In the genomic region with DNA sequence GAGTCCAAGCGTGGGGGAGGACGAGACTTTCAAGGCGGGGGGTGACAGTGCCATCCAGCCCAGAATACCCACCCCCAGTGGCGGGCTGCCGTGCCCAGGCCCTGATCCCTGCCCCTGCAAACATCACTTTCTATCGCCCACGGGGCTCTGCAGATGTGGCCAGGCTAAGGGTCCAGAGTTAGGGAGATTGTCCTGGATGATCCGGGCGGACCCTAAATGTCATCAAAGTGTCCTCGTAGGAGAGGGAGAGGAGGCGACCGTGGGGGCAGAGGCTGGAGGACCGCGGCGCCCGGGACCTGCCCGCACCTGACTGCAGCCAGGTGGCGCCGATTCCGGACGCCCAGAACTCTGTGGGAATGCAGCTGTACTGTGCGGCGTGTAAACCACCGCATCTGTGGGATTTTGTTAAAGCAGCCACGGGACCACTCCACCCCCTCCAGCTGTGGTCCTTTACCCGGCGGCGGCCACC, we compare ENCODE assay signal across 8 cellular contexts. TPM values are rescaled to one million over a fixed set of nuclear protein-coding genes. Genes with fewer than 3 reads are reported as not detected.
DNase-seq lines count a peak whose midpoint lies in the region; ATAC-seq and TF ChIP-seq lines count a peak whose summit lies in the region.

No MANE protein-coding gene starts in this region.

- peak overlapping the region; percentile 45 to 86 (median 67) for H3K4me3 ChIP-seq in dorsolateral prefrontal cortex
- peak overlapping the region; percentile 72 to 80 for H3K4me3 ChIP-seq in muscle layer of colon (ENCODE audit: low read depth in 1 of 2, low read length in 2 of 2)

- peak in 17 of 56 donors; percentile 6 to 54 (median 23) for TF ChIP-seq CTCF in dorsolateral prefrontal cortex (IDR thresholded peaks at IDR 0.05 in 54 of 56, conservative IDR thresholded peaks at IDR 0.05 in 2 of 56; ENCODE audit: low read depth in 1 of 56, partially characterized antibody in 56 of 56)

- H3K9me3 ChIP-seq in muscle layer of colon (ENCODE audit: low read length), result no peaks in the 10 kb centered on the region

- no peak overlapping the region for H3K9ac ChIP-seq in muscle layer of colon (ENCODE audit: low read length)

- H3K27me3 ChIP-seq in dorsolateral prefrontal cortex (peaks cover 0 to 45% (median 16%) of the 10 kb centered on the region in 45 donors), muscle layer of colon (ENCODE audit: control insufficient read depth in 1 of 2, insufficient read depth in 2 of 2, low read length in 2 of 2) (peaks cover 5 to 8% of the 10 kb centered on the region in 2 donors)

- no peaks in the 10 kb centered on the region for H3K36me3 ChIP-seq in muscle layer of colon (ENCODE audit: insufficient read depth, low read length)

- intact Hi-C loops in Right ventricle myocardium superior (cut with DNase I), result loop anchor here (5.0 kb wide), 1 partner anchor 34 kb away; a partner anchor contains a TSS
- intact Hi-C loops in Right ventricle myocardium inferior (cut with DNase I), result loop anchor here (5.0 kb wide), 1 partner anchor 46 kb away; no protein-coding TSS in a partner anchor
- intact Hi-C loops in dorsolateral prefrontal cortex (cut with DNase I), result loop anchor here in 1 of 2 donors (5.0 kb wide), 2 partner anchors 34 to 36 kb away; a partner anchor contains a TSS

- no peak for DNase-seq in Right ventricle myocardium superior
- DNase-seq in Right ventricle myocardium inferior (ENCODE audit: missing footprints), result no peak
- peak; percentile 21 for DNase-seq in MV-4-11 (lab: John Stamatoyannopoulos, UW)
- DNase-seq in dorsolateral prefrontal cortex, result peak in 1 of 10 donors; percentile 31
- DNase-seq in HUDEP-2 (lab: John Stamatoyannopoulos, UW; ENCODE audit: unreplicated experiment in 76 of 76), result no peak
- no peak for DNase-seq in H4 (ENCODE audit: low spot score)
- DNase-seq in foreskin melanocyte, result no peak

- ATAC-seq in Right ventricle myocardium superior (ENCODE audit: poor library complexity) (peak; percentile 38), Right ventricle myocardium inferior (no peak)

- peak overlapping the region in 27 of 59 donors; percentile 38 to 93 (median 79) for H3K27ac ChIP-seq in dorsolateral prefrontal cortex
- peak overlapping the region; percentile 92 for H3K27ac ChIP-seq in muscle layer of colon (ENCODE audit: low read depth, low read length)

- peaks cover 6% of the 10 kb centered on the region for H3K4me1 ChIP-seq in muscle layer of colon (ENCODE audit: insufficient read depth, low read length)

RNA-seq across cellular contexts. Expression of a gene that starts 32.4 kb away (rescaled TPM):
- total RNA-seq in Right ventricle myocardium superior (13.9 TPM), Right ventricle myocardium inferior (17.9 TPM), dorsolateral prefrontal cortex (under 1 TPM in 24 of 120 experiments, not detected in 96; 0.07 to 0.24 (median 0.12) TPM)
- total RNA-seq in H4 (2014; rRNA removed; shearing (Covaris generic)), result 0.10 and 0.25 TPM in 2 replicates

Comparison
In these comparisons a context has a peak if more than half of its experiments do, and no peak if none do; other contexts are left out.
1. RNA of a gene that starts 32.4 kb away (total RNA-seq): 17.9 TPM in Right ventricle myocardium inferior (single experiment) and 13.9 TPM in Right ventricle myocardium superior (single experiment); 0.10 to 0.25 TPM in H4 and 0.07 to 0.24 TPM in dorsolateral prefrontal cortex; every median in the first group is over 10 times any median in the second.